ENCODE assay signal across 8 cellular contexts in genomic region chr12:57590536-57590891, GRCh38. TPM values are rescaled to one million over a fixed set of nuclear protein-coding genes. Genes with fewer than 3 reads are reported as not detected.
A peak's percentile ranks its signal among the peaks of the same experiment; 100 is the strongest.
DNase-seq lines count a peak whose midpoint lies in the region; ATAC-seq, FAIRE-seq and TF ChIP-seq lines count a peak whose summit lies in the region.

No MANE protein-coding gene starts in this region.

- peak overlapping the region; percentile 94; the same call in 1 of the 2 replicates for H4K8ac ChIP-seq in H1 (ENCODE audit: extremely low read depth, insufficient read depth, low read length)

- no peak for TF ChIP-seq EP300 in H1 (IDR thresholded peaks at IDR 0.05; ENCODE audit: borderline replicate concordance in 1 of 2, low read depth in 2 of 2, low read length in 2 of 2)

- no peak overlapping the region for H4K5ac ChIP-seq in H1 (ENCODE audit: insufficient read length, low read depth, low read length)

- H2BK20ac ChIP-seq in H1 (ENCODE audit: low read length), result no peak overlapping the region

- H2AK5ac ChIP-seq in H1 (ENCODE audit: low read depth, low read length), result no peak overlapping the region

- no peak overlapping the region for H3K56ac ChIP-seq in H1 (replicated peaks; ENCODE audit: insufficient read length, low read depth, low read length)

- 16% methylated on average over 4 of the region's 4 CpGs; no CpG with 5 or more reads in 1 of the 2 experiments for WGBS in H1 (ENCODE audit: extremely low coverage in 1 of 2, insufficient coverage in 1 of 2, insufficient read length in 1 of 2, insufficient replicate concordance in 2 of 2, low coverage in 1 of 2, low lambda C conversion rate in 2 of 2, missing lambda C conversion rate in 1 of 2), 2 experiments

- ATAC-seq in mucosa of descending colon, result no peak
- no peak for ATAC-seq in HG02840 (IDR thresholded peaks at IDR 0.05; ENCODE audit: low FRiP score, unreplicated experiment)

- intact Hi-C loops in mucosa of descending colon (cut with DNase I, micrococcal nuclease), result no loop called here

- H3K27ac ChIP-seq in DOHH2 (ENCODE audit: low read depth, low read length) (no peak overlapping the region), H1 (ENCODE audit: low read depth, low read length) (peak overlapping the region; percentile 26; the same call in 1 of the 2 replicates), osteoblast (ENCODE audit: low read depth, low read length) (peak overlapping the region; percentile 41)

- H3K79me2 ChIP-seq in DOHH2 (ENCODE audit: control insufficient read depth, low read length) (peaks cover 16% of the 10 kb centered on the region), H1 (ENCODE audit: control insufficient read depth in 1 of 2, insufficient read depth in 2 of 2, low read length in 2 of 2) (peaks cover 5 to 20% of the 10 kb centered on the region in 2 experiments; a peak in 3 of 4 replicates), osteoblast (ENCODE audit: insufficient read depth, low read length) (peaks cover 7% of the 10 kb centered on the region)

- H3K4me2 ChIP-seq in DOHH2 (ENCODE audit: low read length), result peak overlapping the region; percentile 92
- peak overlapping the region; percentile 83 for H3K4me2 ChIP-seq in H1 (ENCODE audit: insufficient read depth in 1 of 2, low read depth in 2 of 2, low read length in 2 of 2)
- peak overlapping the region; percentile 92 for H3K4me2 ChIP-seq in osteoblast (ENCODE audit: insufficient read depth, low read length)

- peak overlapping the region; percentile 96 for H3K4me3 ChIP-seq in DOHH2 (ENCODE audit: low read length)
- H3K4me3 ChIP-seq in H1 (ENCODE audit: extremely low read depth in 1 of 4, insufficient read depth in 2 of 4, low read depth in 3 of 4, low read length in 4 of 4), result peak overlapping the region; percentile 72 to 95 (median 80)
- H3K4me3 ChIP-seq in osteoblast (ENCODE audit: insufficient read depth, low read length), result peak overlapping the region; percentile 94
- H3K4me3 ChIP-seq in mucosa of descending colon, result no peak overlapping the region

- no peak for FAIRE-seq in H1 (lab: Jason Lieb, UNC)

- H4K91ac ChIP-seq in H1 (replicated peaks; ENCODE audit: insufficient read length, low read length), result no peak overlapping the region

- peaks cover 16% of the 10 kb centered on the region for H3K4me1 ChIP-seq in DOHH2 (ENCODE audit: control insufficient read depth, low read length)
- H3K4me1 ChIP-seq in H1 (replicated peaks in 1 of 4; ENCODE audit: control insufficient read depth in 3 of 4, insufficient read depth in 4 of 4, low read length in 3 of 4), result peaks cover 2 to 7% (median 3%) of the 10 kb centered on the region in 4 experiments; a peak in 6 of 7 replicates
- peaks cover 9% of the 10 kb centered on the region for H3K4me1 ChIP-seq in osteoblast (ENCODE audit: insufficient read depth, low read length)
- peaks cover 6% of the 10 kb centered on the region for H3K4me1 ChIP-seq in mucosa of descending colon (ENCODE audit: low read depth)

- H3K36me3 ChIP-seq in DOHH2 (ENCODE audit: control insufficient read depth, low read length) (no peaks in the 10 kb centered on the region; the same call in 1 of the 2 replicates), H1 (ENCODE audit: control insufficient read depth in 2 of 4, insufficient read depth in 4 of 4, low read length in 3 of 4) (peaks cover 0 to 10% (median 2%) of the 10 kb centered on the region in 4 experiments; a peak in 2 of 8 replicates), osteoblast (ENCODE audit: insufficient read depth, low read length) (no peaks in the 10 kb centered on the region), mucosa of descending colon (ENCODE audit: low read depth) (no peaks in the 10 kb centered on the region)

- peaks cover 22% of the 10 kb centered on the region for H3K27me3 ChIP-seq in DOHH2 (ENCODE audit: control insufficient read depth, low read length)
- no peaks in the 10 kb centered on the region for H3K27me3 ChIP-seq in H1 (replicated peaks in 1 of 4; ENCODE audit: control insufficient read depth in 3 of 4, extremely low read depth in 1 of 4, insufficient read depth in 3 of 4, low read length in 3 of 4)
- H3K27me3 ChIP-seq in osteoblast (ENCODE audit: insufficient read depth, low read length), result peaks cover 25% of the 10 kb centered on the region

- no peak overlapping the region for H3K14ac ChIP-seq in H1 (ENCODE audit: insufficient read length)

- H4K20me1 ChIP-seq in DOHH2 (ENCODE audit: control insufficient read depth, insufficient read depth, low read depth, low read length) (no peaks in the 10 kb centered on the region), H1 (replicated peaks in 1 of 2; ENCODE audit: control insufficient read depth in 1 of 2, insufficient read depth in 2 of 2, low read length in 2 of 2) (peaks cover 2 to 4% of the 10 kb centered on the region in 2 experiments), osteoblast (ENCODE audit: insufficient read depth, low read length) (no peaks in the 10 kb centered on the region)

- TF ChIP-seq POLR2A in H1 (IDR thresholded peaks at IDR 0.05; ENCODE audit: control extremely low read depth in 1 of 2, low read depth in 2 of 2, low read length in 2 of 2), result no peak

- H2BK12ac ChIP-seq in H1 (ENCODE audit: low read depth, low read length), result no peak overlapping the region

- no peaks in the 10 kb centered on the region for H3K9me3 ChIP-seq in DOHH2 (ENCODE audit: control insufficient read depth, insufficient read depth, low read length)
- H3K9me3 ChIP-seq in H1 (ENCODE audit: insufficient read depth in 2 of 2, low read depth in 1 of 2, low read length in 1 of 2), result no peaks in the 10 kb centered on the region
- no peaks in the 10 kb centered on the region for H3K9me3 ChIP-seq in osteoblast (ENCODE audit: low read depth, low read length)
- H3K9me3 ChIP-seq in mucosa of descending colon, result no peaks in the 10 kb centered on the region

- CTCF ChIA-PET in H1 (lab: Charles Lee; ENCODE audit: partially characterized antibody), result interaction anchor here (0.6 to 6.1 kb wide), 8 partner anchors 10 to 145 kb away, joined by 3 to 40 read pairs (median 5); partner anchors contain the start of genes B4GALNT1 and DTX3

- H2AFZ ChIP-seq in H1 (ENCODE audit: low read length) (peak overlapping the region; percentile 34), osteoblast (ENCODE audit: low read length) (peak overlapping the region; percentile 97)

- H3K4ac ChIP-seq in H1 (replicated peaks; ENCODE audit: insufficient read length, low read depth, low read length), result no peak overlapping the region

- peak overlapping the region in 1 of 4 experiments; percentile 3; a peak in 1 of 7 replicates for H3K9ac ChIP-seq in H1 (replicated peaks in 1 of 4; ENCODE audit: extremely low read depth in 1 of 4, low read depth in 3 of 4, low read length in 3 of 4)

- no peak overlapping the region for H2BK15ac ChIP-seq in H1 (ENCODE audit: low read length)

- no peak for TF ChIP-seq CTCF in DOHH2 (IDR thresholded peaks at IDR 0.05; ENCODE audit: low read depth, low read length, poor library complexity, severe bottlenecking)
- no peak for TF ChIP-seq CTCF in H1 (IDR thresholded peaks at IDR 0.05; ENCODE audit: control extremely low read depth in 1 of 3, insufficient read depth in 1 of 3, low read depth in 1 of 3, low read length in 3 of 3)
- TF ChIP-seq CTCF in osteoblast (IDR thresholded peaks at IDR 0.05; ENCODE audit: extremely low read depth, low read depth, low read length), result no peak
- no peak for TF ChIP-seq CTCF in mucosa of descending colon (IDR thresholded peaks at IDR 0.05)

- H3K23ac ChIP-seq in H1 (ENCODE audit: insufficient read length), result no peak overlapping the region

- peak overlapping the region; percentile 75; the same call in 1 of the 2 replicates for H3K18ac ChIP-seq in H1 (ENCODE audit: extremely low read depth, low read length)

- peak overlapping the region; percentile 80; the same call in 1 of the 2 replicates for H2BK5ac ChIP-seq in H1 (ENCODE audit: low read depth, low read length)

- H3K23me2 ChIP-seq in H1 (ENCODE audit: low read depth, low read length), result peaks cover 15% of the 10 kb centered on the region; the same call in 1 of the 2 replicates

- 0 out of 2 replicates have a peak, but pooled peaks cover 3% of the 10 kb centered on the region for H3K79me1 ChIP-seq in H1 (ENCODE audit: low read depth, low read length)

- POLR2A ChIA-PET in H1 (lab: Charles Lee; ENCODE audit: partially characterized antibody), result interaction anchor here (0.5 to 6.2 kb wide), 17 partner anchors 9 to 145 kb away, joined by 3 to 60 read pairs (median 4); partner anchors contain the start of genes ARHGEF25, B4GALNT1, DDIT3 and DTX3

- no peaks in the 10 kb centered on the region for H3K9me2 ChIP-seq in DOHH2 (replicated peaks; ENCODE audit: control insufficient read depth, low read length)

- no peak for TF ChIP-seq RAD21 in H1 (IDR thresholded peaks at IDR 0.05 in 1 of 2, conservative IDR thresholded peaks at IDR 0.05 in 1 of 2; ENCODE audit: low read depth in 2 of 2, low read length in 2 of 2)

- peak overlapping the region; percentile 47 for H2BK120ac ChIP-seq in H1 (replicated peaks; ENCODE audit: low read depth, low read length)

- DNase-seq in NCI-H526 (lab: John Stamatoyannopoulos, UW) (peak; percentile 45 to 76), H1 (ENCODE audit: low read depth in 1 of 2, low spot score in 2 of 2) (no peak), osteoblast (ENCODE audit: insufficient read length, low spot score, missing footprints) (no peak), mucosa of descending colon (no peak), GM19240 (ENCODE audit: insufficient read length, low spot score) (no peak), DMS79 (lab: John Stamatoyannopoulos, UW) (no peak)

- no peaks in the 10 kb centered on the region for H3F3A ChIP-seq in DOHH2 (ENCODE audit: control insufficient read depth, insufficient read depth)

RNA-seq across cellular contexts. Expression of gene PIP4K2C, which starts 0.5 kb away (rescaled TPM):
- 21.4 and 27.1 TPM in 2 replicates for total RNA-seq in H1 (2021; fragmentation: NEBNext Ultra II Directional; extraction: Animal tissue kit (Norgen Biotek cat#: 25700))
- polyA plus RNA-seq in H1 (2011; rRNA removed), result 21.0 and 25.0 TPM in 2 replicates
- polyA plus RNA-seq in H1 (2011; cell fraction: cytosol; rRNA removed), result 21.8 TPM
- polyA plus RNA-seq in H1 (2011; cell fraction: nucleus; rRNA removed), result 23.9 TPM
- 19.5 to 27.9 TPM (median 22.1 TPM) in 4 replicates for polyA plus RNA-seq in H1 (2012, experiment 1 of 2)
- polyA plus RNA-seq in H1 (2012, experiment 2 of 2), result 16.5 TPM
- polyA plus RNA-seq in H1 (2013, experiment 1 of 2), result 14.6 TPM
- polyA plus RNA-seq in H1 (2013, experiment 2 of 2), result 15.9 TPM
- 25.6 and 27.0 TPM in 2 replicates for polyA minus RNA-seq in H1 (2011; rRNA and poly(A)+ RNA removed)
- polyA minus RNA-seq in H1 (2011; cell fraction: cytosol; rRNA and poly(A)+ RNA removed), result 16.4 TPM
- polyA minus RNA-seq in H1 (2011; cell fraction: nucleus; rRNA and poly(A)+ RNA removed), result 11.0 TPM
- total RNA-seq in osteoblast (32.4 and 36.6 TPM in 2 replicates), mucosa of descending colon (10 to 100 TPM; 39.0 to 55.5 (median 54.2) TPM)

RNA-seq across cellular contexts. Expression of gene DTX3, which starts 14.1 kb away (rescaled TPM):
- total RNA-seq in H1 (2021; fragmentation: NEBNext Ultra II Directional; extraction: Animal tissue kit (Norgen Biotek cat#: 25700)), result 41.8 and 43.4 TPM in 2 replicates
- polyA plus RNA-seq in H1 (2011; rRNA removed), result 92.5 and 126 TPM in 2 replicates
- 92.5 TPM for polyA plus RNA-seq in H1 (2011; cell fraction: cytosol; rRNA removed)
- polyA plus RNA-seq in H1 (2011; cell fraction: nucleus; rRNA removed), result 373 TPM
- 66.9 to 71.1 TPM (median 70.4 TPM) in 4 replicates for polyA plus RNA-seq in H1 (2012, experiment 1 of 2)
- 45.9 TPM for polyA plus RNA-seq in H1 (2012, experiment 2 of 2)
- polyA plus RNA-seq in H1 (2013, experiment 1 of 2), result 41.7 TPM
- 36.1 TPM for polyA plus RNA-seq in H1 (2013, experiment 2 of 2)
- 27.3 and 38.8 TPM in 2 replicates for polyA minus RNA-seq in H1 (2011; rRNA and poly(A)+ RNA removed)
- 31.0 TPM for polyA minus RNA-seq in H1 (2011; cell fraction: cytosol; rRNA and poly(A)+ RNA removed)
- polyA minus RNA-seq in H1 (2011; cell fraction: nucleus; rRNA and poly(A)+ RNA removed), result 52.0 TPM
- total RNA-seq in osteoblast (17.1 and 21.4 TPM in 2 replicates), mucosa of descending colon (10 to 100 TPM in 1 of 3 donors, 1 to 10 TPM in 2; 4.3 to 65.5 (median 7.0) TPM)

RNA-seq across cellular contexts. Expression of gene ARHGEF25, which starts 20.7 kb away (rescaled TPM):
- 5.9 and 6.4 TPM in 2 replicates for total RNA-seq in H1 (2021; fragmentation: NEBNext Ultra II Directional; extraction: Animal tissue kit (Norgen Biotek cat#: 25700))
- polyA plus RNA-seq in H1 (2011; rRNA removed), result 8.6 and 8.8 TPM in 2 replicates
- polyA plus RNA-seq in H1 (2011; cell fraction: cytosol; rRNA removed), result 11.8 TPM
- polyA plus RNA-seq in H1 (2011; cell fraction: nucleus; rRNA removed), result 45.7 TPM
- polyA plus RNA-seq in H1 (2012, experiment 1 of 2), result 11.8 to 18.3 TPM (median 17.0 TPM) in 4 replicates
- 10.9 TPM for polyA plus RNA-seq in H1 (2012, experiment 2 of 2)
- polyA plus RNA-seq in H1 (2013, experiment 1 of 2), result 3.8 TPM
- polyA plus RNA-seq in H1 (2013, experiment 2 of 2), result 3.6 TPM
- polyA minus RNA-seq in H1 (2011; rRNA and poly(A)+ RNA removed), result 4.3 and 9.0 TPM in 2 replicates
- polyA minus RNA-seq in H1 (2011; cell fraction: cytosol; rRNA and poly(A)+ RNA removed), result 3.4 TPM
- polyA minus RNA-seq in H1 (2011; cell fraction: nucleus; rRNA and poly(A)+ RNA removed), result 7.1 TPM
- total RNA-seq in osteoblast, result 20.6 and 23.9 TPM in 2 replicates
- total RNA-seq in mucosa of descending colon, result 100 to 1,000 TPM in 1 of 3 donors, 10 to 100 TPM in 1, 1 to 10 TPM in 1; 5.0 to 129 (median 11.0) TPM

RNA-seq across cellular contexts. Expression of gene KIF5A, which starts 40.7 kb away (rescaled TPM):
- total RNA-seq in H1 (2021; fragmentation: NEBNext Ultra II Directional; extraction: Animal tissue kit (Norgen Biotek cat#: 25700)), result 21.9 and 22.8 TPM in 2 replicates
- 10.7 and 11.7 TPM in 2 replicates for polyA plus RNA-seq in H1 (2011; rRNA removed)
- polyA plus RNA-seq in H1 (2011; cell fraction: cytosol; rRNA removed), result 16.5 TPM
- polyA plus RNA-seq in H1 (2011; cell fraction: nucleus; rRNA removed), result 32.8 TPM
- 16.3 to 20.8 TPM (median 19.3 TPM) in 4 replicates for polyA plus RNA-seq in H1 (2012, experiment 1 of 2)
- polyA plus RNA-seq in H1 (2012, experiment 2 of 2), result 3.2 TPM
- polyA plus RNA-seq in H1 (2013, experiment 1 of 2), result 10.6 TPM
- 9.6 TPM for polyA plus RNA-seq in H1 (2013, experiment 2 of 2)
- 19.8 and 21.8 TPM in 2 replicates for polyA minus RNA-seq in H1 (2011; rRNA and poly(A)+ RNA removed)
- 12.0 TPM for polyA minus RNA-seq in H1 (2011; cell fraction: cytosol; rRNA and poly(A)+ RNA removed)
- 18.9 TPM for polyA minus RNA-seq in H1 (2011; cell fraction: nucleus; rRNA and poly(A)+ RNA removed)
- total RNA-seq in osteoblast, result 0.29 and 0.36 TPM in 2 replicates
- 1 to 10 TPM in 2 of 3 donors, under 1 TPM in 1; 0.61 to 9.1 (median 1.2) TPM for total RNA-seq in mucosa of descending colon

RNA-seq across cellular contexts. Expression of gene B4GALNT1, which starts 42.5 kb away (rescaled TPM):
- total RNA-seq in H1 (2021; fragmentation: NEBNext Ultra II Directional; extraction: Animal tissue kit (Norgen Biotek cat#: 25700)), result 1.4 and 1.5 TPM in 2 replicates
- 2.2 and 2.3 TPM in 2 replicates for polyA plus RNA-seq in H1 (2011; rRNA removed)
- 1.6 TPM for polyA plus RNA-seq in H1 (2011; cell fraction: cytosol; rRNA removed)
- polyA plus RNA-seq in H1 (2011; cell fraction: nucleus; rRNA removed), result 4.8 TPM
- polyA plus RNA-seq in H1 (2012, experiment 1 of 2), result 0.95 to 1.6 TPM (median 1.3 TPM) in 4 replicates
- polyA plus RNA-seq in H1 (2012, experiment 2 of 2), result 1.3 TPM
- polyA plus RNA-seq in H1 (2013, experiment 1 of 2), result 0.61 TPM
- 0.74 TPM for polyA plus RNA-seq in H1 (2013, experiment 2 of 2)
- 1.0 and 1.7 TPM in 2 replicates for polyA minus RNA-seq in H1 (2011; rRNA and poly(A)+ RNA removed)
- 0.59 TPM for polyA minus RNA-seq in H1 (2011; cell fraction: cytosol; rRNA and poly(A)+ RNA removed)
- polyA minus RNA-seq in H1 (2011; cell fraction: nucleus; rRNA and poly(A)+ RNA removed), result 1.5 TPM
- total RNA-seq in osteoblast, result 1.1 and 2.9 TPM in 2 replicates
- 1 to 10 TPM in 1 of 3 donors, under 1 TPM in 2; 0.64 to 2.2 (median 0.65) TPM for total RNA-seq in mucosa of descending colon

Comparison
In these comparisons a context has a peak if more than half of its experiments do, and no peak if none do; other contexts are left out.
1. DNase-seq: peak in NCI-H526 (2 of 2); none in H1 (0 of 2), osteoblast (single experiment), mucosa of descending colon (0 of 3), GM19240 (single experiment) and DMS79 (single experiment).
2. Peak in every context shown above with its lines, with median percentiles within 50 percentile points of each other: H3K4me2 ChIP-seq.